In genomic region chr4:83231620-83232056, GRCh38 we compare ENCODE assay signal across 8 cellular contexts. TPM values are rescaled to one million over a fixed set of nuclear protein-coding genes. Genes with fewer than 3 reads are reported as not detected.
A peak's percentile ranks its signal among the peaks of the same experiment; 100 is the strongest.
DNase-seq lines count a peak whose midpoint lies in the region; ATAC-seq and TF ChIP-seq lines count a peak whose summit lies in the region.

No MANE protein-coding gene starts in this region.

- no peaks in the 10 kb centered on the region for H3K79me1 ChIP-seq in IMR-90 (ENCODE audit: low read depth in 1 of 2, low read length in 2 of 2)

- CTCF ChIA-PET in IMR-90 (lab: Yijun Ruan, JAX) = no interaction called here

- H3K4me1 ChIP-seq in IMR-90 (ENCODE audit: control insufficient read depth, insufficient read depth, low read length) = no peaks in the 10 kb centered on the region; the same call in 1 of the 2 replicates

- dilution Hi-C loops in IMR-90 (cut with HindIII; ENCODE audit: low sequenced_read_pairs, unreplicated experiment) = no loop called here

- in situ Hi-C loops in IMR-90 (cut with MboI; ENCODE audit: low sequenced_read_pairs) = no loop called here

- ATAC-seq in GM21515 (IDR thresholded peaks at IDR 0.05; ENCODE audit: unreplicated experiment) = peak; percentile 57
- no peak for ATAC-seq in IMR-90 (ENCODE audit: low read depth)

- H2BK15ac ChIP-seq in IMR-90 (ENCODE audit: low read depth, low read length) = no peak overlapping the region

- no peaks in the 10 kb centered on the region for H3K36me3 Mint-ChIP-seq in mesothelial cell of epicardium

- H3K4me1 Mint-ChIP-seq in mesothelial cell of epicardium = no peaks in the 10 kb centered on the region

- peak overlapping the region; percentile 1; the same call in 1 of the 2 replicates for H3K14ac ChIP-seq in IMR-90 (replicated peaks; ENCODE audit: low read depth, low read length)

- no CpG with 5 or more reads among the region's 1 CpG for WGBS in IMR-90 (ENCODE audit: extremely low coverage in 2 of 2, insufficient read length in 1 of 2), 2 experiments

- no peak overlapping the region for H4K91ac ChIP-seq in IMR-90 (ENCODE audit: insufficient read depth, low read depth, low read length)

- no peaks in the 10 kb centered on the region for H3K27me3 Mint-ChIP-seq in mesothelial cell of epicardium (ENCODE audit: low read depth)

- BruUV-seq in IMR-90 (replicated peaks; lab: Mats Ljungman, UMichigan) = no TSS peak

- no peak overlapping the region for H3K9ac ChIP-seq in IMR-90 (ENCODE audit: low read depth, low read length)

- H3K27me3 ChIP-seq in IMR-90 (ENCODE audit: control insufficient read depth, insufficient read depth, low read length) = no peaks in the 10 kb centered on the region

- no peaks in the 10 kb centered on the region for H3K9me3 Mint-ChIP-seq in mesothelial cell of epicardium

- no peak overlapping the region for H3K4me2 ChIP-seq in IMR-90 (ENCODE audit: low read depth, low read length)

- POLR2A ChIA-PET in IMR-90 (lab: Charles Lee; ENCODE audit: unreplicated experiment) = interaction anchor here (0.6 kb wide), 1 partner anchor 445 kb away, joined by 3 read pairs; no protein-coding TSS in a partner anchor

- H2BK20ac ChIP-seq in IMR-90 (ENCODE audit: low read depth, low read length) = no peak overlapping the region

- no peak for TF ChIP-seq POLR2A in IMR-90 (IDR thresholded peaks at IDR 0.05; ENCODE audit: low read depth, low read length)

- no peak overlapping the region for H3K4me3 Mint-ChIP-seq in mesothelial cell of epicardium

- no peak overlapping the region for H4K8ac ChIP-seq in IMR-90 (ENCODE audit: low read depth in 2 of 2, low read length in 2 of 2)

- H3K9me1 ChIP-seq in IMR-90 (ENCODE audit: insufficient read depth, low read length) = no peaks in the 10 kb centered on the region

- H3K9me3 ChIP-seq in IMR-90 (ENCODE audit: control insufficient read depth, insufficient read depth, low read length) = no peaks in the 10 kb centered on the region

- no peak overlapping the region for H3K27ac Mint-ChIP-seq in mesothelial cell of epicardium

- no peaks in the 10 kb centered on the region for H4K20me1 ChIP-seq in IMR-90 (ENCODE audit: insufficient read depth, low read length)

- DNase-seq in GF-D8 (lab: John Stamatoyannopoulos, UW) (peak; percentile 84), IMR-90 (no peak), NCI-H1092 (lab: John Stamatoyannopoulos, UW) (no peak), DMS153 treated with DMSO at 0.1 percent for 48 hours (lab: John Stamatoyannopoulos, UW; ENCODE audit: unreplicated experiment) (no peak), mesothelial cell of epicardium (ENCODE audit: low spot score in 2 of 2, unreplicated experiment in 2 of 2) (no peak), RKO (ENCODE audit: low spot score) (no peak)
- DNase-seq in central memory CD4-positive, alpha-beta T cell = peak; percentile 29

- H2BK5ac ChIP-seq in IMR-90 (ENCODE audit: low read depth, low read length, poor library complexity, severe bottlenecking) = no peak overlapping the region

- H3K23ac ChIP-seq in IMR-90 (ENCODE audit: low read depth, low read length) = no peak overlapping the region

- H3K27ac ChIP-seq in IMR-90 (ENCODE audit: insufficient read depth, low read length) = no peak overlapping the region

- no peak overlapping the region for H2AK9ac ChIP-seq in IMR-90 (replicated peaks; ENCODE audit: low read depth, low read length, poor library complexity)

- H2BK120ac ChIP-seq in IMR-90 (ENCODE audit: low read depth, low read length) = no peak overlapping the region

- no peak overlapping the region for H4K5ac ChIP-seq in IMR-90 (ENCODE audit: low read depth, low read length)

- intact Hi-C loops in IMR-90 (cut with micrococcal nuclease) = no loop called here

- H3K18ac ChIP-seq in IMR-90 (ENCODE audit: low read depth, low read length) = no peak overlapping the region

- H2AK5ac ChIP-seq in IMR-90 (ENCODE audit: low read depth, low read length) = no peak overlapping the region

- H2AFZ ChIP-seq in IMR-90 (replicated peaks; ENCODE audit: low read length, poor library complexity) = no peak overlapping the region

- no peak overlapping the region for H3K4ac ChIP-seq in IMR-90 (ENCODE audit: low read depth, low read length)

- TF ChIP-seq CTCF in IMR-90 (conservative IDR thresholded peaks at IDR 0.05; ENCODE audit: low read depth, low read length) (no peak), mesothelial cell of epicardium (IDR thresholded peaks at IDR 0.05; ENCODE audit: unreplicated experiment) (no peak)

- H3K4me3 ChIP-seq in IMR-90 (ENCODE audit: insufficient read depth, low read depth, low read length) = no peak overlapping the region

- no peak for TF ChIP-seq RAD21 in IMR-90 (IDR thresholded peaks at IDR 0.05; ENCODE audit: low read length)

- no peak overlapping the region for H3K56ac ChIP-seq in IMR-90 (ENCODE audit: extremely low read depth, insufficient read depth, low read length)

- no peaks in the 10 kb centered on the region for H3K36me3 ChIP-seq in IMR-90 (ENCODE audit: control insufficient read depth, insufficient read depth, low read length)

TF ChIP-seq in IMR-90, 13 proteins besides CTCF, POLR2A, EP300 and RAD21:
- TF ChIP-seq MAFK (IDR thresholded peaks at IDR 0.05; ENCODE audit: low read depth, low read length) = no peak
- TF ChIP-seq NFE2L2 (IDR thresholded peaks at IDR 0.05; ENCODE audit: low read depth, low read length) = no peak
- no peak for TF ChIP-seq CEBPB (IDR thresholded peaks at IDR 0.05; ENCODE audit: low read depth, low read length)
- TF ChIP-seq SMC3 (IDR thresholded peaks at IDR 0.05; ENCODE audit: low read depth, low read length) = no peak
- TF ChIP-seq MAZ (IDR thresholded peaks at IDR 0.05; ENCODE audit: borderline replicate concordance, low read depth, low read length) = no peak
- TF ChIP-seq ELK1 (IDR thresholded peaks at IDR 0.05; ENCODE audit: borderline replicate concordance, low read depth, low read length) = no peak
- no peak for TF ChIP-seq CHD1 (IDR thresholded peaks at IDR 0.05; ENCODE audit: low read depth, low read length)
- TF ChIP-seq USF2 (IDR thresholded peaks at IDR 0.05; ENCODE audit: low read depth, low read length) = no peak
- TF ChIP-seq RCOR1 (IDR thresholded peaks at IDR 0.05; ENCODE audit: insufficient replicate concordance, low read length) = no peak
- no peak for TF ChIP-seq FOS (IDR thresholded peaks at IDR 0.05; ENCODE audit: low read depth, low read length)
- no peak for TF ChIP-seq RFX5 (IDR thresholded peaks at IDR 0.05; ENCODE audit: low read depth, low read length)
- no peak for TF ChIP-seq MXI1 (IDR thresholded peaks at IDR 0.05; ENCODE audit: borderline replicate concordance, low read depth, low read length)
- TF ChIP-seq BHLHE40 (IDR thresholded peaks at IDR 0.05; ENCODE audit: low read depth, low read length) = no peak

RNA-seq across cellular contexts. Expression of gene COQ2, which starts 53.0 kb away (rescaled TPM):
- 7.3 and 8.9 TPM in 2 replicates for total RNA-seq in IMR-90 (2012; rRNA removed)
- polyA plus RNA-seq in IMR-90 (2012; rRNA removed) = 7.4 and 7.9 TPM in 2 replicates
- 3.7 TPM in 2 replicates for polyA plus RNA-seq in IMR-90 (2012; cell fraction: cytosol; rRNA removed)
- polyA plus RNA-seq in IMR-90 (2012; cell fraction: nucleus; rRNA removed; ENCODE audit: low replicate concordance) = 1.1 and 3.2 TPM in 2 replicates
- total RNA-seq in mesothelial cell of epicardium = 7.3 to 8.0 TPM (median 7.9 TPM) in 3 replicates

Comparison
In these comparisons a context has a peak if more than half of its experiments do, and no peak if none do; other contexts are left out.
1. DNase-seq: peak in GF-D8 (single experiment) and central memory CD4-positive, alpha-beta T cell (single experiment); none in IMR-90 (single experiment), NCI-H1092 (single experiment), DMS153 treated with DMSO at 0.1 percent for 48 hours (single experiment), mesothelial cell of epicardium (0 of 2) and RKO (single experiment).